Comparison of ENCODE assay signal across 27 cellular contexts in genomic region chr20:33728463-33728862, GRCh38.
"Had no signal": no experiment of that assay in that cellular context is flagged by ENCODE, and none has a peak within 500 bp of the region (broad histone marks: within the 10 kb centered on the region; RNA-seq: fewer than 3 reads in every experiment).

No MANE protein-coding gene starts in this region.

- H3K9ac ChIP-seq: neural progenitor cell, parathyroid adenoma had no signal

- H3K4me1 ChIP-seq: uterus had no signal

- H3K4me3 ChIP-seq: neural progenitor cell, ovary, psoas muscle, right lobe of liver, sigmoid colon, stomach, thoracic aorta, thyroid gland, tibial nerve, upper lobe of right lung, uterus had no signal

- H3K27me3 Mint-ChIP-seq: naive B cell; naive thymus-derived CD8-positive, alpha-beta T cell; stimulated activated naive B cell treated with anti-CD40 and anti-IgM and Interleukin-4, amounts not matched to agents 10 μg/mL and 1 μg/mL and 100 μg/mL, for 72 hours; stimulated activated naive CD8-positive, alpha-beta T cell treated with anti-CD3 and anti-CD28 coated beads, Interleukin-15, Interleukin-2, amounts not matched to agents 100 ng/mL and 50 ng/mL, for 24 hours had no signal

- H3K9me3 ChIP-seq: ovary, psoas muscle, right lobe of liver, sigmoid colon, stomach, thoracic aorta, thyroid gland, tibial nerve, upper lobe of right lung, uterus had no signal

- H2AFZ ChIP-seq: neural progenitor cell had no signal

- H3K9me3 Mint-ChIP-seq: naive B cell; naive thymus-derived CD8-positive, alpha-beta T cell; nephron progenitor cell; neural progenitor cell; stimulated activated effector memory CD8-positive, alpha-beta T cell treated with anti-CD3 and anti-CD28 coated beads, Interleukin-12 subunit alpha, Interleukin-12 subunit beta, amount 100 ng/mL, for 72 hours; stimulated activated naive B cell treated with anti-CD40 and anti-IgM and Interleukin-4, amounts not matched to agents 10 μg/mL and 1 μg/mL and 100 μg/mL, for 72 hours; stimulated activated naive CD8-positive, alpha-beta T cell treated with anti-CD3 and anti-CD28 coated beads, Interleukin-15, Interleukin-2, amounts not matched to agents 100 ng/mL and 50 ng/mL, for 24 hours had no signal

- H3K36me3 ChIP-seq: neural progenitor cell, ovary, right lobe of liver, sigmoid colon, stomach, thoracic aorta, thyroid gland, tibial nerve, upper lobe of right lung, uterus had no signal

- H3K79me2 ChIP-seq: parathyroid adenoma had no signal

- H3K27ac ChIP-seq: neural progenitor cell, ovary, psoas muscle, right lobe of liver, sigmoid colon, stomach, thoracic aorta, thyroid gland, tibial nerve, upper lobe of right lung, uterus had no signal

- ATAC-seq: naive thymus-derived CD8-positive, alpha-beta T cell; psoas muscle; right cardiac atrium; right lobe of liver; stimulated activated effector memory CD8-positive, alpha-beta T cell treated with anti-CD3 and anti-CD28 coated beads, Interleukin-12 subunit alpha, Interleukin-12 subunit beta, amount 100 ng/mL, for 72 hours; stimulated activated naive B cell treated with anti-CD40 and anti-IgM and Interleukin-4, amounts not matched to agents 10 μg/mL and 1 μg/mL and 100 μg/mL, for 72 hours; upper lobe of right lung had no signal

- DNase-seq: naive B cell; naive thymus-derived CD8-positive, alpha-beta T cell; nephron progenitor cell; occipital lobe; ovary; posterior cingulate gyrus; psoas muscle; right cardiac atrium; right lobe of liver; sigmoid colon; small intestine; stimulated activated CD4-positive, alpha-beta T cell treated with anti-CD3 and anti-CD28 coated beads, Interleukin-15, amount 100 ng/mL, for 24 hours; stimulated activated CD4-positive, alpha-beta T cell treated with anti-CD3 and anti-CD28 coated beads, Interleukin-2, amount 100 ng/mL, for 24 hours; stimulated activated CD4-positive, alpha-beta T cell treated with anti-CD3 and anti-CD28 coated beads, Interleukin-2, amount 100 ng/mL, for 48 hours; stimulated activated CD4-positive, alpha-beta T cell treated with anti-CD3 and anti-CD28 coated beads, Interleukin-4, amount 100 ng/mL, for 24 hours; stimulated activated naive B cell treated with anti-CD40 and anti-IgM and Interleukin-4, amounts not matched to agents 10 μg/mL and 1 μg/mL and 100 μg/mL, for 72 hours; stimulated activated naive CD4-positive, alpha-beta T cell treated with Interleukin-2 at 50 U/mL for 16 hours; stomach; thyroid gland; upper lobe of right lung; uterus had no signal

- H3K4me3 Mint-ChIP-seq: nephron progenitor cell; neural progenitor cell; stimulated activated effector memory CD8-positive, alpha-beta T cell treated with anti-CD3 and anti-CD28 coated beads, Interleukin-12 subunit alpha, Interleukin-12 subunit beta, amount 100 ng/mL, for 72 hours; stimulated activated naive B cell treated with anti-CD40 and anti-IgM and Interleukin-4, amounts not matched to agents 10 μg/mL and 1 μg/mL and 100 μg/mL, for 72 hours; stimulated activated naive CD8-positive, alpha-beta T cell treated with anti-CD3 and anti-CD28 coated beads, Interleukin-15, Interleukin-2, amounts not matched to agents 100 ng/mL and 50 ng/mL, for 24 hours had no signal

- H3K27ac Mint-ChIP-seq: nephron progenitor cell; stimulated activated effector memory CD8-positive, alpha-beta T cell treated with anti-CD3 and anti-CD28 coated beads, Interleukin-12 subunit alpha, Interleukin-12 subunit beta, amount 100 ng/mL, for 72 hours; stimulated activated naive B cell treated with anti-CD40 and anti-IgM and Interleukin-4, amounts not matched to agents 10 μg/mL and 1 μg/mL and 100 μg/mL, for 72 hours; stimulated activated naive CD8-positive, alpha-beta T cell treated with anti-CD3 and anti-CD28 coated beads, Interleukin-15, Interleukin-2, amounts not matched to agents 100 ng/mL and 50 ng/mL, for 24 hours had no signal

- H3K27me3 ChIP-seq: neural progenitor cell, ovary, right lobe of liver, sigmoid colon, stomach, thyroid gland, tibial nerve, upper lobe of right lung, uterus had no signal

- H3K36me3 Mint-ChIP-seq: naive B cell; naive thymus-derived CD8-positive, alpha-beta T cell; neural progenitor cell; stimulated activated naive B cell treated with anti-CD40 and anti-IgM and Interleukin-4, amounts not matched to agents 10 μg/mL and 1 μg/mL and 100 μg/mL, for 72 hours had no signal

- H3K4me2 ChIP-seq: neural progenitor cell had no signal
